In the genomic region with DNA sequence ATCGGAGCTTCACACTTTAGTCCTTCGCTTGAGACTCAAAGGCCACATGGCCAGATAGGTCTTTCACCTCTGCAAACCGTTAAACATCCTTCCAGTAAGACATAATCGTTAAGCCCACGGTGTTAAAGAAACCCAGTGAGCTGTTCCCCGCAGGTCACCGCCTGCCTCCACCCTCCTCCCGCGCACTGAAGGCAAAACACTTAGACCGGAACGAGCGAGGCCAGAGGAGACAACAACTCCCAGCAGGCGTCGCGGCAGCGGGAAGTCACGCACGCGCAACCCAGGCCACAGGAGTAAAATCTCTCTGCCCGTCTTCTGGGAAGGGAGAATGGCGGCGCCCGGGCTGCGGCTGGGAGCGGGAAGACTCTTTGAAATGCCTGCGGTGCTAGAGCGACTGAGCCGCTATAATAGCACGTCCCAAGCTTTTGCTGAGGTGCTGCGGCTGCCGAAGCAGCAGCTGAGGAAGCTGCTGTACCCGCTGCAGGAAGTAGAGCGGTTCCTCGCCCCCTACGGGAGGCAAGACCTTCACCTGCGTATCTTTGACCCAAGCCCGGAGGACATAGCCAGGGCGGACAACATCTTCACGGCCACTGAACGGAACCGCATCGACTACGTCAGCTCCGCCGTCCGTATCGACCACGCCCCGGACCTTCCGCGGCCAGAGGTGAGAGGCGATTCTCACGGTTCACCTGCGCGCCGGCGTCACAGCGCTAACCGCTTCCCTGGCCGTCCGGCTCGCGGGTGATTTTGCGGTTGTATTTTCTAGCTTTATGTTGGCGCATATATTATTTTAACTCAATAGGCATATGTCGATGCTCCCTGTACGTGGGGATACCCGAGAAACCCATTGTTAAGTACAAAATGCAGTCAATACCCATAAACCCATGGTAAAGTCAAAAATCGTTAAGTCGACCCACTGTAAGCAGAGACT, we compare ENCODE assay signal across 8 cellular contexts. TPM values are rescaled to one million over a fixed set of nuclear protein-coding genes. Genes with fewer than 3 reads are reported as not detected.
DNase-seq lines count a peak whose midpoint lies in the region; ATAC-seq, FAIRE-seq and TF ChIP-seq lines count a peak whose summit lies in the region.

A gene (plus strand): TSS at position 313 of the 931 bp plus-strand sequence. CDS start 16 bp downstream, at position 329.

- H3K4me1 ChIP-seq in OCI-LY7 (ENCODE audit: insufficient read depth, low read length, poor library complexity, severe bottlenecking) (peaks cover 33% of the 10 kb centered on the region), mononuclear cell (ENCODE audit: insufficient read depth, low read length) (peaks cover 12% of the 10 kb centered on the region)

- peak within 1 kb of the TSS; percentile 93 for H3K4me2 ChIP-seq in OCI-LY7 (ENCODE audit: low read length)

- H3K4me3 ChIP-seq in OCI-LY7 (ENCODE audit: low read depth, low read length, poor library complexity, severe bottlenecking), result peak within 1 kb of the TSS; percentile 90
- peak within 1 kb of the TSS; percentile 90 for H3K4me3 ChIP-seq in epithelial cell of esophagus (ENCODE audit: low read length)
- peak within 1 kb of the TSS; percentile 73 for H3K4me3 ChIP-seq in mononuclear cell (ENCODE audit: low read length)

- BruUV-seq in OCI-LY7 (replicated peaks; lab: Mats Ljungman, UMichigan), result TSS peak; percentile 84

- H3K79me2 ChIP-seq in OCI-LY7 (ENCODE audit: insufficient read depth, low read depth, low read length), result peaks cover 36% of the 10 kb centered on the region

- peaks cover 21% of the 10 kb centered on the region; the same call in 1 of the 2 replicates for H3K36me3 ChIP-seq in OCI-LY7 (ENCODE audit: insufficient read depth, low read length)

- peak within 1 kb of the TSS; percentile 86 for H3K27ac ChIP-seq in OCI-LY7 (ENCODE audit: low read depth, low read length, poor library complexity, severe bottlenecking)

- no peaks in the 10 kb centered on the region for H3K27me3 ChIP-seq in mononuclear cell (ENCODE audit: insufficient read depth, low read length)

- CTCF ChIA-PET in OCI-LY7 (lab: Charles Lee; ENCODE audit: unreplicated experiment), result no interaction called here

- FAIRE-seq in D721Med (lab: Jason Lieb, UNC), result no peak

- no peaks in the 10 kb centered on the region; the same call in 1 of the 2 replicates for H4K20me1 ChIP-seq in OCI-LY7 (ENCODE audit: insufficient read depth, low read length)

- intact Hi-C loops in OCI-LY7 (cut with micrococcal nuclease; ENCODE audit: unreplicated experiment), result loop anchor here (1.0 kb wide), 1 partner anchor 28 kb away; a partner anchor contains a TSS

- peak; percentile 40 for DNase-seq in D721Med (ENCODE audit: insufficient read length, low spot score)
- peak; percentile 69 for DNase-seq in HuH-7.5 (ENCODE audit: low spot score)
- peak; percentile 90 for DNase-seq in OCI-LY7 (ENCODE audit: low spot score)
- peak; percentile 82 for DNase-seq in activated T-cell treated with anti-CD3 and anti-CD28 coated beads for 24 hours (ENCODE audit: low read depth)
- peak; percentile 91 for DNase-seq in epithelial cell of esophagus (ENCODE audit: low read depth)
- peak; percentile 43 to 70 for DNase-seq in stimulated activated CD8-positive, alpha-beta memory T cell treated with anti-CD3 and anti-CD28 coated beads, Interleukin-4, amount 100 ng/mL, for 1 hour (ENCODE audit: low read depth in 2 of 2, low spot score in 1 of 2)

- peak; percentile 93 for ATAC-seq in GM21526 (IDR thresholded peaks at IDR 0.05; ENCODE audit: low FRiP score, unreplicated experiment)

- POLR2A ChIA-PET in OCI-LY7 (lab: Charles Lee), result interaction anchor here (0.6 to 4.3 kb wide), 13 partner anchors 8 to 694 kb away, joined by 3 to 33 read pairs (median 4); a partner anchor contains a TSS

- no peaks in the 10 kb centered on the region for H3K9me3 ChIP-seq in OCI-LY7 (ENCODE audit: low read length)
- H3K9me3 ChIP-seq in mononuclear cell (ENCODE audit: low read depth, low read length), result no peaks in the 10 kb centered on the region

- no peaks in the 10 kb centered on the region for H3K9me2 ChIP-seq in OCI-LY7 (ENCODE audit: insufficient read depth, low read length)

- peak within 1 kb of the TSS; percentile 95 for H2AFZ ChIP-seq in OCI-LY7 (ENCODE audit: low read length)

- TF ChIP-seq CTCF in D721Med (IDR thresholded peaks at IDR 0.05; ENCODE audit: insufficient read depth, missing control alignments), result no peak
- TF ChIP-seq CTCF in OCI-LY7 (conservative IDR thresholded peaks at IDR 0.05; ENCODE audit: low read length), result no peak
- peak; percentile 11 for TF ChIP-seq CTCF in epithelial cell of esophagus (IDR thresholded peaks at IDR 0.05; ENCODE audit: insufficient read depth, low read depth, low read length, missing control alignments)

RNA-seq across cellular contexts. Expression of the gene that starts here (rescaled TPM):
- 17.6 and 23.8 TPM in 2 replicates for total RNA-seq in OCI-LY7 (2014; rRNA removed; shearing (Covaris generic))
- total RNA-seq in OCI-LY7 (2022) (20.3 and 21.9 TPM in 2 replicates), mononuclear cell (40.6 TPM)

Comparison
In these comparisons a context has a peak if more than half of its experiments do, and no peak if none do; other contexts are left out.
1. Peak in every context shown above with its lines: DNase-seq, ATAC-seq, H3K4me3 ChIP-seq and H3K27ac ChIP-seq.
2. DNase-seq: peak in every context shown above with its lines; median percentile 91 in epithelial cell of esophagus; 90 in OCI-LY7; 82 in activated T-cell treated with anti-CD3 and anti-CD28 coated beads for 24 hours; 69 in HuH-7.5; 56 in stimulated activated CD8-positive, alpha-beta memory T cell treated with anti-CD3 and anti-CD28 coated beads, Interleukin-4, amount 100 ng/mL, for 1 hour; 40 in D721Med.